8 cellular contexts compared by ENCODE assay signal in the genomic region with DNA sequence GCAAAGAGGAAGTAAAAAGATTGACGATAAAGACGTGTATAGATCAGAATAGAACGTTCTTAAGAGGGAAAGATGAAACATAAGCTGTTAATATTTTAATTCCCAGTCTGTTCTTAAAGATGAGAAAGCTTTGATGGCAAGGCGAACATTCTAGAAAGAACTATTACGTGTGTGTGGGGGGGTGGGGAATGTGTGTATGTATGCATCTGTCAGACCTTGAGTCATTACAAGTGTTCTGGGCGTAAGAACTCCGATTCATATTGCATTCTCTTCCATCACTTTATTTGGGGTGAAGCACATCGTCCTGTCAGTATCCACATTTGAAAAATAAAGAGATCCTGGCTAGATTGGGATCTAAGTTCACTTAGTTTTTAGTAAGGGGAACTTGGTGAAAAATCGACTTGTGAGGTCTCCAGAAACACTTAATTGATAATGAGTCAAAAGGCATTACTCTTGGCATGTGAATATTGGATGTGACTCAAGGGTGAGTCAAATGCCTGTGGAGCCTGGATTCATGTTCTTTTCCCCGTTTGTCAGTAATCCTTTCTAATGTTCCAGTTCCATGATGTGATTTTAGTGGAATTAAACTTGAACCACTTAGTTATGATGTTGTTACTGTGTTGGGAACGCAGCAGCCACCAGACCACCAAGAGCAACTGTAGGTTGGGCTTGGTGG. TPM values are rescaled to one million over a fixed set of nuclear protein-coding genes. Genes with fewer than 3 reads are reported as not detected.
DNase-seq lines count a peak whose midpoint lies in the region; ATAC-seq and TF ChIP-seq lines count a peak whose summit lies in the region.

No MANE protein-coding gene starts in this region.

- H3K4me3 ChIP-seq in CD8-positive, alpha-beta T cell (ENCODE audit: low read depth, low read length), result no peak overlapping the region
- H3K4me3 ChIP-seq in brain microvascular endothelial cell (ENCODE audit: low read depth, low read length), result no peak overlapping the region

- CTCF ChIA-PET in CD8-positive, alpha-beta T cell (lab: Charles Lee), result no interaction called here

- H3K27ac ChIP-seq in CD8-positive, alpha-beta T cell (ENCODE audit: low read depth, low read length), result no peak overlapping the region
- peak overlapping the region; percentile 86 for H3K27ac ChIP-seq in brain microvascular endothelial cell

- no peaks in the 10 kb centered on the region for H3K27me3 ChIP-seq in CD8-positive, alpha-beta T cell (ENCODE audit: insufficient read depth, low read length)
- H3K27me3 ChIP-seq in brain microvascular endothelial cell (replicated peaks), result no peaks in the 10 kb centered on the region

- in situ Hi-C loops in KBM-7 (cut with MboI; ENCODE audit: low pct_unique_long_range_greater_than_20kb, low sequenced_read_pairs), result no loop called here
- in situ Hi-C loops in brain microvascular endothelial cell (cut with HindIII; ENCODE audit: low pct_ligation_motif_present, low sequenced_read_pairs), result no loop called here

- TF ChIP-seq CTCF in CD8-positive, alpha-beta T cell (IDR thresholded peaks at IDR 0.05), result no peak
- no peak for TF ChIP-seq CTCF in brain microvascular endothelial cell (IDR thresholded peaks at IDR 0.05; ENCODE audit: low read depth, low read length, missing control alignments)

- POLR2A ChIA-PET in CD8-positive, alpha-beta T cell (lab: Charles Lee), result no interaction called here

- intact Hi-C loops in CD8-positive, alpha-beta T cell (cut with DNase I, micrococcal nuclease), result loop anchor here in 1 of 2 experiments (10.0 kb wide), 1 partner anchor 99 kb away; no protein-coding TSS in a partner anchor

- H3K36me3 ChIP-seq in CD8-positive, alpha-beta T cell (ENCODE audit: insufficient read depth, low read length), result no peaks in the 10 kb centered on the region
- no peaks in the 10 kb centered on the region for H3K36me3 ChIP-seq in brain microvascular endothelial cell (replicated peaks)

- H3K4me1 ChIP-seq in CD8-positive, alpha-beta T cell (ENCODE audit: insufficient read depth, low read length), result peaks cover 15% of the 10 kb centered on the region

- no peaks in the 10 kb centered on the region for H3K9me3 Mint-ChIP-seq in CD8-positive, alpha-beta T cell
- peaks cover 0 to 5% (median 0%) of the 10 kb centered on the region in 7 donors for H3K9me3 Mint-ChIP-seq in naive B cell

- ATAC-seq in CD8-positive, alpha-beta T cell, result no peak
- ATAC-seq in naive B cell (ENCODE audit: low read depth in 2 of 2), result no peak
- ATAC-seq in HG03108 (IDR thresholded peaks at IDR 0.05; ENCODE audit: unreplicated experiment), result no peak
- ATAC-seq in HG03460 (IDR thresholded peaks at IDR 0.05; ENCODE audit: unreplicated experiment), result no peak

- H3K36me3 Mint-ChIP-seq in CD8-positive, alpha-beta T cell, result no peaks in the 10 kb centered on the region
- no peaks in the 10 kb centered on the region for H3K36me3 Mint-ChIP-seq in naive B cell

- no peaks in the 10 kb centered on the region for H3K9me3 ChIP-seq in CD8-positive, alpha-beta T cell (ENCODE audit: low read length)

- peak overlapping the region; percentile 7 for H3K27ac Mint-ChIP-seq in CD8-positive, alpha-beta T cell
- H3K27ac Mint-ChIP-seq in naive B cell, result peak overlapping the region in 3 of 6 donors; percentile 9 to 68 (median 35)

- H3K27me3 Mint-ChIP-seq in CD8-positive, alpha-beta T cell (ENCODE audit: low read depth), result no peaks in the 10 kb centered on the region
- H3K27me3 Mint-ChIP-seq in naive B cell, result no peaks in the 10 kb centered on the region

- H3K4me1 Mint-ChIP-seq in CD8-positive, alpha-beta T cell (ENCODE audit: low read depth), result peaks cover 44% of the 10 kb centered on the region
- H3K4me1 Mint-ChIP-seq in naive B cell, result peaks cover 26 to 31% (median 27%) of the 10 kb centered on the region in 3 donors

- peak overlapping the region; percentile 67 for H3K4me3 Mint-ChIP-seq in CD8-positive, alpha-beta T cell
- H3K4me3 Mint-ChIP-seq in naive B cell, result peak overlapping the region; percentile 0 to 66 (median 31)

- no peak for DNase-seq in CD8-positive, alpha-beta T cell
- DNase-seq in KBM-7 (peak; percentile 37), brain microvascular endothelial cell (peak; percentile 67), naive B cell (no peak), COLO668 (lab: John Stamatoyannopoulos, UW; ENCODE audit: unreplicated experiment) (no peak), NCI-H1694 (lab: John Stamatoyannopoulos, UW) (no peak)

RNA-seq across cellular contexts. Expression of a gene that starts 3.1 kb away (rescaled TPM):
- 10 to 100 TPM; 17.9 to 19.1 TPM for total RNA-seq in CD8-positive, alpha-beta T cell
- 10 to 100 TPM; 42.9 to 84.6 (median 49.6) TPM for polyA plus RNA-seq in naive B cell (ENCODE audit: low read depth in 6 of 6)

Comparison
In these comparisons a context has a peak if more than half of its experiments do, and no peak if none do; other contexts are left out.
1. DNase-seq: peak in KBM-7 (single experiment) and brain microvascular endothelial cell (single experiment); none in CD8-positive, alpha-beta T cell (0 of 7), naive B cell (single experiment), COLO668 (single experiment) and NCI-H1694 (single experiment).